23 cellular contexts compared by ENCODE assay signal in the genomic region with DNA sequence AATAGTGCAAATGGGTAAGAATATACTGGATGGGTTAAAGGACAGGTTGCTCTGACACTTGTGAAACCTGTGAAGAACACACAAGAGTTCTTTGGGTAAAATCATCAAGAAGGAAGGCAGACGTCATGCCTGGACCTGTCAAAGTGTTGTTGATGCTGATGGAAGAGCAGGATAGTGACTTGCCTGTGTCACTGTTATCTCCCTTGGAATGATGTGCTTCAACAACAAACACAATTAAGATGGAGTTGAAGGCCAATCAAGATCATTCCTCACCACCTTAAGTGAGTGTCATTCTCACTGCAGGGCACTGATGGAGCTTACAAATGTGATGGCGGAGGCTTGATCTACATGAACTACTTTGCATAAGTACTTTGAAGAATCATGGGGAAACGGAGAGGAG.
"Had no signal": no experiment of that assay in that cellular context is flagged by ENCODE, and none has a peak within 500 bp of the region (broad histone marks: within the 10 kb centered on the region; RNA-seq: fewer than 3 reads in every experiment).

No MANE protein-coding gene starts in this region.

- H3K4me1 Mint-ChIP-seq: immature natural killer cell; naive thymus-derived CD4-positive, alpha-beta T cell had no signal

- H2AFZ ChIP-seq: hepatocyte had no signal

- H3K4me3 Mint-ChIP-seq: dendritic cell treated with granulocyte-macrophage colony-stimulating factor and Interleukin-4, amounts not matched to agents 40 ng/mL and 50 ng/mL, for 4 days; effector memory CD8-positive, alpha-beta T cell; endodermal cell; immature natural killer cell; naive thymus-derived CD4-positive, alpha-beta T cell had no signal

- DNase-seq: colonic mucosa; cortex of kidney; effector CD8-positive, alpha-beta T cell; effector memory CD8-positive, alpha-beta T cell; endodermal cell; heart left ventricle; hypothalamus; immature natural killer cell; islet precursor cell; left cardiac atrium; left lung; left ventricle myocardium superior; lower lobe of right lung; mesenchymal stem cell; midbrain; naive thymus-derived CD4-positive, alpha-beta T cell had no signal

- H3K79me2 ChIP-seq: hepatocyte had no signal

- ATAC-seq: effector memory CD8-positive, alpha-beta T cell; foreskin keratinocyte; gastroesophageal sphincter; heart left ventricle; left cardiac atrium; left lung; left ventricle myocardium superior; lower lobe of right lung; naive thymus-derived CD4-positive, alpha-beta T cell had no signal

- H3K9me3 ChIP-seq: colonic mucosa, esophagus muscularis mucosa, gastroesophageal sphincter, heart left ventricle, left lung, lower lobe of right lung had no signal

- H3K27me3 ChIP-seq: colonic mucosa, gastroesophageal sphincter had no signal

- H3K4me1 ChIP-seq: colonic mucosa, esophagus muscularis mucosa, foreskin keratinocyte, gastroesophageal sphincter, heart left ventricle, left lung, lower lobe of right lung had no signal

- FAIRE-seq: endometrium, frontal cortex had no signal

- H3K27ac Mint-ChIP-seq: dendritic cell treated with granulocyte-macrophage colony-stimulating factor and Interleukin-4, amounts not matched to agents 40 ng/mL and 50 ng/mL, for 4 days; effector memory CD8-positive, alpha-beta T cell; endodermal cell; immature natural killer cell; naive thymus-derived CD4-positive, alpha-beta T cell had no signal

- H3K27ac ChIP-seq: colonic mucosa, esophagus muscularis mucosa, foreskin keratinocyte, gastroesophageal sphincter, heart left ventricle, hepatocyte, left lung, lower lobe of right lung had no signal

- H3K4me3 ChIP-seq: colonic mucosa, esophagus muscularis mucosa, gastroesophageal sphincter, heart left ventricle, hepatocyte, left lung, lower lobe of right lung had no signal

- H3K36me3 ChIP-seq: colonic mucosa, heart left ventricle, left lung, lower lobe of right lung had no signal

- H3K9me3 Mint-ChIP-seq: dendritic cell treated with granulocyte-macrophage colony-stimulating factor and Interleukin-4, amounts not matched to agents 40 ng/mL and 50 ng/mL, for 4 days; effector memory CD8-positive, alpha-beta T cell; endodermal cell; immature natural killer cell; naive thymus-derived CD4-positive, alpha-beta T cell had no signal

- H3K4me2 ChIP-seq: hepatocyte had no signal
